ENCODE assay signal across 15 cellular contexts in genomic region chr7:55260671-55261385, GRCh38.
"Had no signal": no experiment of that assay in that cellular context is flagged by ENCODE, and none has a peak within 500 bp of the region (broad histone marks: within the 10 kb centered on the region; RNA-seq: fewer than 3 reads in every experiment).

No MANE protein-coding gene starts in this region.

- H3K9me3 Mint-ChIP-seq: central memory CD8-positive, alpha-beta T cell; mesothelial cell of epicardium; nephron progenitor cell; stimulated activated effector memory CD8-positive, alpha-beta T cell treated with anti-CD3 and anti-CD28 coated beads, Interleukin-12 subunit alpha, Interleukin-12 subunit beta, amount 100 ng/mL, for 72 hours had no signal

- H3K36me3 Mint-ChIP-seq: mesothelial cell of epicardium; stimulated activated effector memory CD8-positive, alpha-beta T cell treated with anti-CD3 and anti-CD28 coated beads, Interleukin-12 subunit alpha, Interleukin-12 subunit beta, amount 100 ng/mL, for 72 hours had no signal

- DNase-seq: esophagus squamous epithelium; foreskin fibroblast; kidney; mammary epithelial cell; nephron progenitor cell; stimulated activated CD4-positive, alpha-beta T cell treated with anti-CD3 and anti-CD28 coated beads, Interleukin-4, amount 100 ng/mL, for 1 hour; stimulated activated CD8-positive, alpha-beta memory T cell treated with anti-CD3 and anti-CD28 coated beads, Interleukin-4, amount 100 ng/mL, for 48 hours; stimulated activated naive CD8-positive, alpha-beta T cell treated with anti-CD3 and anti-CD28 coated beads, Interleukin-15, Interleukin-2, amounts not matched to agents 100 U/mL and 50 U/mL, for 24 hours; thyroid gland; upper lobe of left lung had no signal

- H3K27ac Mint-ChIP-seq: mesothelial cell of epicardium; nephron progenitor cell; stimulated activated effector memory CD8-positive, alpha-beta T cell treated with anti-CD3 and anti-CD28 coated beads, Interleukin-12 subunit alpha, Interleukin-12 subunit beta, amount 100 ng/mL, for 72 hours had no signal

- H3K4me3 Mint-ChIP-seq: central memory CD8-positive, alpha-beta T cell; mesothelial cell of epicardium; nephron progenitor cell; stimulated activated effector memory CD8-positive, alpha-beta T cell treated with anti-CD3 and anti-CD28 coated beads, Interleukin-12 subunit alpha, Interleukin-12 subunit beta, amount 100 ng/mL, for 72 hours had no signal

- H3K4me1 Mint-ChIP-seq: mesothelial cell of epicardium had no signal

- ATAC-seq: gastroesophageal sphincter; left lobe of liver; stimulated activated effector memory CD8-positive, alpha-beta T cell treated with anti-CD3 and anti-CD28 coated beads, Interleukin-12 subunit alpha, Interleukin-12 subunit beta, amount 100 ng/mL, for 72 hours; stimulated activated naive CD8-positive, alpha-beta T cell treated with anti-CD3 and anti-CD28 coated beads, Interleukin-15, Interleukin-2, amounts not matched to agents 100 U/mL and 50 U/mL, for 24 hours had no signal
